In the genomic region with DNA sequence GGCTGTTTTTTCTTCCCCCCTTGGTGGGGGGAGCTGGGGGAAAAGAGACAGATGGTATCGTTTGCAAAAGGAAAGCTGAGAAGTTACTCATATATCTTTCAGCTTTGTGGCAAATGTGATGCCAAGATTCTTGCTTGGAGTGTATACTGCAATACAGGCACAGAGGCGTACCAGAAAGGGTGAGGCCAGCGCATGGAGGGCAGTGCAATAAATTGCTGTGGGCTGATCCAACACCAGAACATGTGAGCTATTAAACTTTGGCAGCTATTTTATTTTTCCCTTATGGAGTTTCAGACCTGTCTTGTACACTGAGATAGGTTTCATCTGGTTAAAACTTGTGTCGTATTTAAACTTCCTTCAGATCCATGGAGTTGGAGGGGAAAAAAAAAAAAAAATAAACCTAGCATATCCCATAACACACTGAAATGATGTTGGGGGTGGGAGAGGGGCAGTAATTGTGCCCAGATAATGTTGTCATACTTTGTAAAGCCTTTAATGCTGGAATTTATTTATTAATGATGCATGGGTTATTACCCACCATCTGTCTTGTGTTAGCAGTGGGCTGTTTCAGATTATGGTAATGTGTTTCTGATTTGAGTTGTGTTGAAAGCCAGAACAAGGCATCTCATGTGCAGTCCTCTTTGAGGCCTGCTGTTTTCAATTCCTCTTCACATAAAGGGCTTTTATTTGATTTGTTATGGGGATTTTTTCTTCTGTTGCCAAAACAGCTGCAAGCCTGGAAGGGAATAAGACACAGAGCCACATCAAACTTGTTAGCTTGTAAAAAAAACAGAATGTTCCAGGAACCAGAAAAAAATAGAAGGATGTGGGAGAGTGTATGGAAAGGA, we compare ENCODE assay signal across 11 cellular contexts.
DNase-seq lines count a peak whose midpoint lies in the region; ATAC-seq, FAIRE-seq and TF ChIP-seq lines count a peak whose summit lies in the region.
"Had no signal": no experiment of that assay in that cellular context is flagged by ENCODE, and none has a peak within 500 bp of the region (broad histone marks: within the 10 kb centered on the region; RNA-seq: fewer than 3 reads in every experiment).

No MANE protein-coding gene starts in this region.

- peak; percentile 89 for DNase-seq in NCI-H2171 (lab: John Stamatoyannopoulos, UW)
- peak; percentile 22 for DNase-seq in colonic mucosa
- peak in 1 of 2 experiments; percentile 43 for DNase-seq in mesothelial cell of epicardium (ENCODE audit: low spot score in 2 of 2, unreplicated experiment in 2 of 2)
- no peak for DNase-seq in upper lobe of left lung
- DNase-seq in Peyer's patch: no peak
- DNase-seq in DMS114 treated with DMSO at 0.1 percent for 48 hours (lab: John Stamatoyannopoulos, UW; ENCODE audit: unreplicated experiment): no peak
- no peak for DNase-seq in GM12892 (ENCODE audit: insufficient read length)
- DNase-seq: activated T-cell treated with anti-CD3 and anti-CD28 coated beads, Interleukin-2, amount 50 U/mL, for 24 hours had no signal

- TF ChIP-seq POLR2A in upper lobe of left lung (IDR thresholded peaks at IDR 0.05): no peak
- TF ChIP-seq POLR2A in Peyer's patch (IDR thresholded peaks at IDR 0.05): no peak
- TF ChIP-seq POLR2A in GM12892 (IDR thresholded peaks at IDR 0.05; ENCODE audit: low read depth, low read length): no peak

- no peak for TF ChIP-seq EP300 in upper lobe of left lung (IDR thresholded peaks at IDR 0.05)

- 56 to 69% methylated on average over 4 of the region's 4 CpGs for WGBS in upper lobe of left lung, 2 donors

- H3K36me3 Mint-ChIP-seq in mesothelial cell of epicardium: no peaks in the 10 kb centered on the region

- peak overlapping the region; percentile 72 for H3K27ac Mint-ChIP-seq in mesothelial cell of epicardium
- H3K27ac Mint-ChIP-seq: activated T-cell treated with anti-CD3 and anti-CD28 coated beads, Interleukin-2, amount 50 U/mL, for 24 hours had no signal

- H3K4me3 ChIP-seq in colonic mucosa: no peak overlapping the region
- H3K4me3 ChIP-seq in upper lobe of left lung: no peak overlapping the region
- H3K4me3 ChIP-seq in Peyer's patch: no peak overlapping the region

- H3K9me3 Mint-ChIP-seq in mesothelial cell of epicardium: peaks cover 6% of the 10 kb centered on the region

- peak; percentile 64 to 87 for ATAC-seq in upper lobe of left lung (ENCODE audit: low FRiP score in 2 of 2)

- H3K27ac ChIP-seq in colonic mucosa (no peak overlapping the region), upper lobe of left lung (no peak overlapping the region), Peyer's patch (peak overlapping the region in 1 of 4 donors; percentile 39)
- H3K27ac ChIP-seq: epithelial cell of prostate, parathyroid adenoma had no signal

- no peak overlapping the region for H3K4me3 Mint-ChIP-seq in mesothelial cell of epicardium
- H3K4me3 Mint-ChIP-seq: activated T-cell treated with anti-CD3 and anti-CD28 coated beads, Interleukin-2, amount 50 U/mL, for 24 hours had no signal

- intact Hi-C loops in colonic mucosa (cut with DNase I): no loop called here

- no peaks in the 10 kb centered on the region for H3K9me3 ChIP-seq in colonic mucosa
- peaks cover 0 to 5% (median 2%) of the 10 kb centered on the region in 4 donors for H3K9me3 ChIP-seq in upper lobe of left lung
- no peaks in the 10 kb centered on the region for H3K9me3 ChIP-seq in Peyer's patch

- no peak for FAIRE-seq in GM12892 (lab: Jason Lieb, UNC)
- FAIRE-seq: H1 had no signal

- peaks cover 35% of the 10 kb centered on the region for H3K4me1 Mint-ChIP-seq in mesothelial cell of epicardium

- H3K36me3 ChIP-seq in colonic mucosa: no peaks in the 10 kb centered on the region
- H3K36me3 ChIP-seq in upper lobe of left lung: no peaks in the 10 kb centered on the region
- H3K36me3 ChIP-seq in Peyer's patch: no peaks in the 10 kb centered on the region

- H3K4me1 ChIP-seq in colonic mucosa (no peaks in the 10 kb centered on the region), upper lobe of left lung (no peaks in the 10 kb centered on the region), Peyer's patch (peaks cover 0 to 10% (median 0%) of the 10 kb centered on the region in 4 donors)
- H3K4me1 ChIP-seq: parathyroid adenoma had no signal

- H3K27me3 ChIP-seq in colonic mucosa (no peaks in the 10 kb centered on the region), upper lobe of left lung (no peaks in the 10 kb centered on the region), Peyer's patch (no peaks in the 10 kb centered on the region)

- TF ChIP-seq CTCF in colonic mucosa (IDR thresholded peaks at IDR 0.05): no peak
- TF ChIP-seq CTCF in mesothelial cell of epicardium (IDR thresholded peaks at IDR 0.05; ENCODE audit: unreplicated experiment): no peak
- TF ChIP-seq CTCF in upper lobe of left lung (IDR thresholded peaks at IDR 0.05): no peak
- TF ChIP-seq CTCF in Peyer's patch (IDR thresholded peaks at IDR 0.05): no peak

- no peak overlapping the region for H3K9ac ChIP-seq in colonic mucosa (ENCODE audit: low read depth in 2 of 2, low read length in 2 of 2)
- H3K9ac ChIP-seq: parathyroid adenoma had no signal

- H3K27me3 Mint-ChIP-seq in mesothelial cell of epicardium (ENCODE audit: low read depth): no peaks in the 10 kb centered on the region
- H3K27me3 Mint-ChIP-seq: activated T-cell treated with anti-CD3 and anti-CD28 coated beads, Interleukin-2, amount 50 U/mL, for 24 hours had no signal

Comparison
In these comparisons a context has a peak if more than half of its experiments do, and no peak if none do; other contexts are left out.
1. DNase-seq: peak in NCI-H2171 (single experiment) and colonic mucosa (single experiment); none in upper lobe of left lung (0 of 2), Peyer's patch (0 of 3), DMS114 treated with DMSO at 0.1 percent for 48 hours (single experiment) and GM12892 (single experiment).